21 cellular contexts compared by ENCODE assay signal in the genomic region with DNA sequence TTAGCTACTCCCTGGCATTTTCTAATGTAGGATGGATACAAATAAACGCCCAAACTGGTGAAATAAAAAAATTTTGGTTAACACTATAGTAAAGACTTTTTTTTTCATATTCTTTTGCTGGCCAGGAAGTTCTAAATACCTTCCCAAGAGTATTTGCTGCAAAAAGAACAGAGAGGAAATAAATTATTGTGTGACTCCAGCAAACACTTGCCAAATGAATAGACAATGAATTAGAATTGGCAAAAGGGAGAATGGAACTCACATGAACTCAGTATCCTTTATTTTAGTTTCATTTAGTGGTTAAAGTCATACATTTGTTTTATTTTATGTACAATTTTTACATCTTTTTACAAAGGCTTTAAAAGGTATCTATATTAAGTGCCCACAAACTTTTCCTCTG.
"Had no signal": no experiment of that assay in that cellular context is flagged by ENCODE, and none has a peak within 500 bp of the region (broad histone marks: within the 10 kb centered on the region; RNA-seq: fewer than 3 reads in every experiment).

No MANE protein-coding gene starts in this region.

- H3K4me3 ChIP-seq: MG63, SJSA1, SK-N-MC had no signal

- H3K4me1 ChIP-seq: SJSA1 had no signal

- ATAC-seq: HepG2 had no signal

- DNase-seq: IMR-90, Karpas-422, KG1, MG63, NCI-H1092 treated with DMSO at 0.1 percent for 48 hours, NCI-H1436, NCI-H187, NCI-H2029, NCI-H2081 treated with DMSO at 0.1 percent for 48 hours, NCI-H2171, NCI-H226, NCI-H446, NCI-H510A, NCI-H524 treated with DMSO at 0.1 percent for 48 hours, NCI-H69, NCI-H774, Right ventricle myocardium superior, SIG-M5 had no signal

- H3K9me3 ChIP-seq: MG63, SJSA1 had no signal

- H3K36me3 ChIP-seq: MG63, SJSA1 had no signal

- H3K27me3 ChIP-seq: MG63, SJSA1 had no signal

- H3K27ac ChIP-seq: SJSA1, SK-N-MC had no signal
